ENCODE assay signal across 1 cellular context in genomic region chr19:17659996-17660395, GRCh38.
TF ChIP-seq lines count a peak whose summit lies in the region.

No MANE protein-coding gene starts in this region.

TF ChIP-seq in HepG2, 621 proteins besides CTCF, POLR2A, EP300 and RAD21:
- TF ChIP-seq DDIT3 (CRISPR knock-in tag; IDR thresholded peaks at IDR 0.05) (no peak), NFE2L2 (IDR thresholded peaks at IDR 0.05; ENCODE audit: low read length) (no peak), ZNF275 (CRISPR knock-in tag; IDR thresholded peaks at IDR 0.05; ENCODE audit: borderline replicate concordance) (no peak), RARA (CRISPR knock-in tag; IDR thresholded peaks at IDR 0.05) (0 out of 2 replicates have a peak, but pooled peaks have one; percentile 7), FOXC1 (CRISPR knock-in tag; IDR thresholded peaks at IDR 0.05; ENCODE audit: borderline replicate concordance) (no peak), ZEB1 (IDR thresholded peaks at IDR 0.05; ENCODE audit: insufficient replicate concordance, low read depth) (no peak), ZNF121 (CRISPR knock-in tag; IDR thresholded peaks at IDR 0.05) (peak; percentile 32; the same call in 1 of the 2 replicates), ZBTB42 (CRISPR knock-in tag; IDR thresholded peaks at IDR 0.05) (no peak), ZNF770 (CRISPR knock-in tag; IDR thresholded peaks at IDR 0.05) (0 out of 2 replicates have a peak, but pooled peaks have one; percentile 21)
